8 cellular contexts compared by ENCODE assay signal in genomic region chr6:17988422-17988944, GRCh38. TPM values are rescaled to one million over a fixed set of nuclear protein-coding genes. Genes with fewer than 3 reads are reported as not detected.
DNase-seq lines count a peak whose midpoint lies in the region; ATAC-seq and TF ChIP-seq lines count a peak whose summit lies in the region.

No MANE protein-coding gene starts in this region.

- TF ChIP-seq CTCF in BJ (IDR thresholded peaks at IDR 0.05; ENCODE audit: insufficient read depth, low read depth, low read length), result no peak
- TF ChIP-seq CTCF in GM13976 (IDR thresholded peaks at IDR 0.05; ENCODE audit: borderline replicate concordance, control extremely low read depth, extremely low read depth, insufficient read depth, missing control alignments), result no peak

- H3K4me3 Mint-ChIP-seq in natural killer cell treated with Interleukin-12 subunit alpha and Interleukin-12 subunit beta and Interleukin-15 and Interleukin-18, amount 100 ng/mL, for 72 hours, result peak overlapping the region; percentile 87

- peaks cover 3% of the 10 kb centered on the region for H3K4me1 ChIP-seq in endocrine pancreas (ENCODE audit: control insufficient read depth, insufficient read depth, low read length)

- no peak for ATAC-seq in natural killer cell treated with Interleukin-12 subunit alpha and Interleukin-12 subunit beta and Interleukin-15 and Interleukin-18, amount 100 ng/mL, for 72 hours
- no peak for ATAC-seq in HG03439 (IDR thresholded peaks at IDR 0.05; ENCODE audit: unreplicated experiment)

- no peaks in the 10 kb centered on the region for H3K9me3 Mint-ChIP-seq in natural killer cell treated with Interleukin-12 subunit alpha and Interleukin-12 subunit beta and Interleukin-15 and Interleukin-18, amount 100 ng/mL, for 72 hours

- no peaks in the 10 kb centered on the region for H3K9me3 ChIP-seq in endocrine pancreas (ENCODE audit: control insufficient read depth, low read length)

- no peaks in the 10 kb centered on the region for H3K36me3 Mint-ChIP-seq in natural killer cell treated with Interleukin-12 subunit alpha and Interleukin-12 subunit beta and Interleukin-15 and Interleukin-18, amount 100 ng/mL, for 72 hours

- H3K27me3 ChIP-seq in BJ (ENCODE audit: control insufficient read depth, insufficient read depth, low read length) (no peaks in the 10 kb centered on the region), endocrine pancreas (ENCODE audit: control insufficient read depth, insufficient read depth, low read length) (no peaks in the 10 kb centered on the region)

- H3K4me3 ChIP-seq in BJ (ENCODE audit: low read depth, low read length), result peak overlapping the region; percentile 50
- H3K4me3 ChIP-seq in endocrine pancreas (ENCODE audit: control insufficient read depth, insufficient read depth, low read length), result peak overlapping the region; percentile 90

- peak overlapping the region; percentile 95 for H3K9ac ChIP-seq in endocrine pancreas (ENCODE audit: control insufficient read depth, insufficient read depth, low read length)

- CTCF ChIA-PET in BJ (lab: Yijun Ruan, JAX), result no interaction called here

- in situ Hi-C loops in GM13976 (cut with MboI; ENCODE audit: low sequenced_read_pairs, unreplicated experiment), result no loop called here

- H3K27ac Mint-ChIP-seq in natural killer cell treated with Interleukin-12 subunit alpha and Interleukin-12 subunit beta and Interleukin-15 and Interleukin-18, amount 100 ng/mL, for 72 hours, result peak overlapping the region; percentile 69 to 80

- POLR2A ChIA-PET in BJ (lab: Charles Lee), result no interaction called here

- H3K27me3 Mint-ChIP-seq in natural killer cell treated with Interleukin-12 subunit alpha and Interleukin-12 subunit beta and Interleukin-15 and Interleukin-18, amount 100 ng/mL, for 72 hours, result peaks cover 11 to 41% of the 10 kb centered on the region in 2 donors

- H3K4me1 Mint-ChIP-seq in natural killer cell treated with Interleukin-12 subunit alpha and Interleukin-12 subunit beta and Interleukin-15 and Interleukin-18, amount 100 ng/mL, for 72 hours (ENCODE audit: low read depth in 2 of 2), result peaks cover 30 to 48% of the 10 kb centered on the region in 2 donors

- DNase-seq in BJ (ENCODE audit: low read depth), result no peak
- peak; percentile 68 for DNase-seq in NCI-H748 treated with DMSO at 0.1 percent for 48 hours (lab: John Stamatoyannopoulos, UW)
- DNase-seq in natural killer cell treated with Interleukin-12 subunit alpha and Interleukin-12 subunit beta and Interleukin-15 and Interleukin-18, amount 100 ng/mL, for 72 hours (ENCODE audit: low spot score), result no peak
- no peak for DNase-seq in retina
- no peak for DNase-seq in GM13976 (ENCODE audit: low spot score)
- no peak for DNase-seq in stimulated activated naive CD4-positive, alpha-beta T cell treated with Interleukin-2 at 50 U/mL for 16 hours (lab: John Stamatoyannopoulos, UW)

- H3K36me3 ChIP-seq in BJ (ENCODE audit: control insufficient read depth, insufficient read depth, low read length), result peaks cover 4% of the 10 kb centered on the region; the same call in 1 of the 2 replicates
- H3K36me3 ChIP-seq in endocrine pancreas (ENCODE audit: control insufficient read depth, insufficient read depth, low read length), result no peaks in the 10 kb centered on the region

RNA-seq across cellular contexts. Expression of gene KIF13A, which starts 1.0 kb away (rescaled TPM):
- polyA plus RNA-seq in BJ (2011; rRNA removed), result 41.4 and 47.9 TPM in 2 replicates
- 49.0 and 52.4 TPM in 2 replicates for polyA minus RNA-seq in BJ (2011; rRNA and poly(A)+ RNA removed)
- total RNA-seq in natural killer cell treated with Interleukin-12 subunit alpha and Interleukin-12 subunit beta and Interleukin-15 and Interleukin-18, amount 100 ng/mL, for 72 hours, result 10 to 100 TPM in 1 of 2 donors, 1 to 10 TPM in 1; 8.2 to 33.6 TPM
